Comparison of ENCODE assay signal across 8 cellular contexts in genomic region chr19:21505459-21506393, GRCh38. TPM values are rescaled to one million over a fixed set of nuclear protein-coding genes. Genes with fewer than 3 reads are reported as not detected.
DNase-seq lines count a peak whose midpoint lies in the region; ATAC-seq and TF ChIP-seq lines count a peak whose summit lies in the region.

Gene ZNF429, plus strand, starts transcription at chr19:21505602. Its CDS starts 170 bp downstream, at chr19:21505772.

- H3K36me3 ChIP-seq in psoas muscle (ENCODE audit: insufficient read depth in 1 of 2, low read depth in 1 of 2): peaks cover 0 to 9% of the 10 kb centered on the region in 2 donors
- H3K36me3 ChIP-seq in urinary bladder (ENCODE audit: insufficient read depth): no peaks in the 10 kb centered on the region

- DNase-seq in GM13976 (ENCODE audit: low spot score): peak; percentile 91
- DNase-seq in NCI-H146 treated with DMSO at 0.1 percent for 48 hours (lab: John Stamatoyannopoulos, UW; ENCODE audit: unreplicated experiment): peak; percentile 93
- DNase-seq in T-helper 17 cell: peak; percentile 68 to 80 (median 75)
- peak; percentile 46 to 96 (median 87) for DNase-seq in anterior cingulate cortex (lab: John Stamatoyannopoulos, UW)
- DNase-seq in right cardiac atrium: peak; percentile 92 to 96 (median 94)
- peak; percentile 91 to 94 for DNase-seq in psoas muscle

- H3K9me3 ChIP-seq in T-helper 17 cell (ENCODE audit: control insufficient read depth, low read length, poor library complexity, severe bottlenecking): no peaks in the 10 kb centered on the region
- no peaks in the 10 kb centered on the region for H3K9me3 ChIP-seq in right cardiac atrium (ENCODE audit: control insufficient read depth, low read length)
- no peaks in the 10 kb centered on the region for H3K9me3 ChIP-seq in psoas muscle

- intact Hi-C loops in right cardiac atrium (cut with DNase I): no loop called here
- intact Hi-C loops in psoas muscle (cut with DNase I): loop anchor here in 1 of 2 donors (10.0 kb wide), 1 partner anchor 259 kb away; the partner anchor contains the start of gene ZNF100

- peaks cover 25% of the 10 kb centered on the region for H3K4me1 Mint-ChIP-seq in T-helper 17 cell

- H3K27ac Mint-ChIP-seq in T-helper 17 cell: peak within 1 kb of the TSS; percentile 98

- H3K4me1 ChIP-seq in right cardiac atrium (ENCODE audit: control insufficient read depth, insufficient read depth, low read length) (no peaks in the 10 kb centered on the region), psoas muscle (peaks cover 10% of the 10 kb centered on the region), urinary bladder (ENCODE audit: insufficient read depth) (no peaks in the 10 kb centered on the region)

- no peaks in the 10 kb centered on the region for H3K27me3 Mint-ChIP-seq in T-helper 17 cell

- H3K27me3 ChIP-seq in right cardiac atrium (ENCODE audit: control insufficient read depth, insufficient read depth) (no peaks in the 10 kb centered on the region), psoas muscle (ENCODE audit: insufficient read depth in 3 of 3, low read length in 2 of 3) (no peaks in the 10 kb centered on the region)

- peak; percentile 100 for ATAC-seq in HG02870 (IDR thresholded peaks at IDR 0.05; ENCODE audit: unreplicated experiment)
- peak; percentile 99 for ATAC-seq in T-helper 17 cell
- peak; percentile 100 for ATAC-seq in right cardiac atrium
- peak; percentile 98 to 99 (median 99) for ATAC-seq in psoas muscle

- in situ Hi-C loops in GM13976 (cut with MboI; ENCODE audit: low sequenced_read_pairs, unreplicated experiment): no loop called here

- H3K27ac ChIP-seq in right cardiac atrium (ENCODE audit: low read length) (peak within 1 kb of the TSS; percentile 70), psoas muscle (peak within 1 kb of the TSS; percentile 90), urinary bladder (ENCODE audit: low read depth) (peak within 1 kb of the TSS; percentile 92)

- peak within 1 kb of the TSS; percentile 100 for H3K4me3 Mint-ChIP-seq in T-helper 17 cell

- H3K4me3 ChIP-seq in right cardiac atrium (ENCODE audit: low read length) (peak within 1 kb of the TSS; percentile 73), psoas muscle (peak within 1 kb of the TSS; percentile 78), urinary bladder (ENCODE audit: low read depth, low read length) (peak within 1 kb of the TSS; percentile 61)

- H3K36me3 Mint-ChIP-seq in T-helper 17 cell (ENCODE audit: low read depth): peaks cover 2% of the 10 kb centered on the region

- TF ChIP-seq CTCF in GM13976 (IDR thresholded peaks at IDR 0.05; ENCODE audit: borderline replicate concordance, control extremely low read depth, extremely low read depth, insufficient read depth, missing control alignments) (no peak), psoas muscle (IDR thresholded peaks at IDR 0.05) (no peak)

- under 1% methylated on average over 43 of the region's 43 CpGs for WGBS in right cardiac atrium
- 0 to 1% (median 1%) methylated on average over 43 of the region's 43 CpGs for WGBS in psoas muscle, 3 donors
- 1% methylated on average over 43 of the region's 43 CpGs for WGBS in urinary bladder

RNA-seq across cellular contexts. Expression of gene ZNF429, which starts in this region (rescaled TPM):
- total RNA-seq in T-helper 17 cell (10 to 100 TPM; 10.7 to 12.4 TPM), right cardiac atrium (10 to 100 TPM in 2 of 4 donors, 1 to 10 TPM in 2; 8.5 to 12.0 (median 10.4) TPM), psoas muscle (10 to 100 TPM in 1 of 4 donors, 1 to 10 TPM in 3; 6.9 to 11.3 (median 7.7) TPM), urinary bladder (21.9 TPM)
- polyA plus RNA-seq in right cardiac atrium (8.5 TPM), psoas muscle (1 to 10 TPM; 3.5 to 8.4 (median 4.8) TPM), urinary bladder (10.4 TPM)

Comparison
In these comparisons a context has a peak if more than half of its experiments do, and no peak if none do; other contexts are left out.
1. Peak in every context shown above with its lines: DNase-seq, ATAC-seq, H3K4me3 ChIP-seq and H3K27ac ChIP-seq.